ENCODE assay signal across 9 cellular contexts in genomic region chr2:9638532-9638931, GRCh38. TPM values are rescaled to one million over a fixed set of nuclear protein-coding genes. Genes with fewer than 3 reads are reported as not detected.
DNase-seq lines count a peak whose midpoint lies in the region; ATAC-seq and TF ChIP-seq lines count a peak whose summit lies in the region.
"Had no signal": no experiment of that assay in that cellular context is flagged by ENCODE, and none has a peak within 500 bp of the region (broad histone marks: within the 10 kb centered on the region; RNA-seq: fewer than 3 reads in every experiment).

No MANE protein-coding gene starts in this region.

- in situ Hi-C loops in KBM-7 (cut with MboI; ENCODE audit: low pct_unique_long_range_greater_than_20kb, low sequenced_read_pairs), result no loop called here

- intact Hi-C loops in ovary (cut with DNase I), result no loop called here

- H3K9me3 ChIP-seq in RWPE2 (ENCODE audit: severe bottlenecking) (no peaks in the 10 kb centered on the region), ovary (no peaks in the 10 kb centered on the region)

- 10 to 12% (median 10%) methylated on average over 4 of the region's 4 CpGs for WGBS in ovary, 3 donors

- peak in 13 of 14 donors; percentile 7 to 87 (median 71) for DNase-seq in C1 segment of cervical spinal cord (lab: John Stamatoyannopoulos, UW)
- peak; percentile 81 for DNase-seq in RWPE2 (ENCODE audit: low spot score)
- peak; percentile 98 for DNase-seq in fibroblast of villous mesenchyme (ENCODE audit: low read depth)
- DNase-seq in ovary, result peak; percentile 90 to 95 (median 93)
- DNase-seq in KBM-7, result no peak
- DNase-seq in SKM-1 treated with dmso at 0.1 percent for 144 hours (lab: John Stamatoyannopoulos, UW; ENCODE audit: unreplicated experiment), result no peak
- DNase-seq: stimulated activated CD4-positive, alpha-beta T cell treated with anti-CD3 and anti-CD28 coated beads, Interleukin-4, amount 100 ng/mL, for 4 hours had no signal

- TF ChIP-seq EP300 in ovary (IDR thresholded peaks at IDR 0.05), result no peak

- H3K36me3 ChIP-seq in RWPE2 (ENCODE audit: low read depth) (no peaks in the 10 kb centered on the region), ovary (no peaks in the 10 kb centered on the region)

- H3K27ac ChIP-seq in RWPE2 (ENCODE audit: poor library complexity, severe bottlenecking), result peak overlapping the region; percentile 1
- peak overlapping the region in 1 of 2 donors; percentile 61 for H3K27ac ChIP-seq in ovary

- peaks cover 26% of the 10 kb centered on the region for H3K4me1 ChIP-seq in RWPE2 (ENCODE audit: insufficient read depth, poor library complexity, severe bottlenecking)
- peaks cover 16% of the 10 kb centered on the region for H3K4me1 ChIP-seq in ovary (ENCODE audit: insufficient read depth)

- H3K4me3 ChIP-seq in RWPE2 (ENCODE audit: severe bottlenecking), result no peak overlapping the region
- H3K4me3 ChIP-seq in fibroblast of villous mesenchyme (ENCODE audit: low read depth, low read length), result peak overlapping the region; percentile 22
- H3K4me3 ChIP-seq in ovary, result no peak overlapping the region

- TF ChIP-seq POLR2A in ovary (IDR thresholded peaks at IDR 0.05), result no peak
- no peak for TF ChIP-seq POLR2A in GM18505 (IDR thresholded peaks at IDR 0.05; ENCODE audit: borderline replicate concordance, extremely low read depth, insufficient read depth, insufficient read length)

- TF ChIP-seq CTCF in RWPE2 (IDR thresholded peaks at IDR 0.05; ENCODE audit: poor library complexity, severe bottlenecking) (no peak), fibroblast of villous mesenchyme (IDR thresholded peaks at IDR 0.05; ENCODE audit: insufficient read depth, low read depth, low read length) (no peak), ovary (IDR thresholded peaks at IDR 0.05) (no peak)

- H3K27me3 ChIP-seq in RWPE2 (ENCODE audit: insufficient read depth, poor library complexity, severe bottlenecking) (no peaks in the 10 kb centered on the region), ovary (no peaks in the 10 kb centered on the region)

- ATAC-seq in RWPE2 (ENCODE audit: low read depth), result peak; percentile 92
- ATAC-seq in HG02981 (IDR thresholded peaks at IDR 0.05; ENCODE audit: unreplicated experiment), result no peak
- ATAC-seq in GM18505 (IDR thresholded peaks at IDR 0.05; ENCODE audit: unreplicated experiment), result no peak

RNA-seq across cellular contexts. Expression of gene YWHAQ, which starts 7.7 kb away (rescaled TPM):
- total RNA-seq in fibroblast of villous mesenchyme (260 and 283 TPM in 2 replicates), ovary (100 to 1,000 TPM; 156 to 294 (median 241) TPM)
- polyA plus RNA-seq in ovary, result 100 to 1,000 TPM; 204 to 386 TPM

Comparison
In these comparisons a context has a peak if more than half of its experiments do, and no peak if none do; other contexts are left out.
1. DNase-seq: peak in C1 segment of cervical spinal cord (13 of 14), RWPE2 (single experiment), fibroblast of villous mesenchyme (single experiment) and ovary (5 of 5); none in KBM-7 (single experiment) and SKM-1 treated with dmso at 0.1 percent for 144 hours (single experiment).